In genomic region chr20:8375898-8376297, GRCh38 we compare ENCODE assay signal across 19 cellular contexts.
DNase-seq lines count a peak whose midpoint lies in the region; ATAC-seq, FAIRE-seq and TF ChIP-seq lines count a peak whose summit lies in the region.
"Had no signal": no experiment of that assay in that cellular context is flagged by ENCODE, and none has a peak within 500 bp of the region (broad histone marks: within the 10 kb centered on the region; RNA-seq: fewer than 3 reads in every experiment).

No MANE protein-coding gene starts in this region.

- FAIRE-seq in HepG2 (lab: Jason Lieb, UNC), result no peak
- no peak for FAIRE-seq in GM12891 (lab: Jason Lieb, UNC)

- H3K27me3 Mint-ChIP-seq in neural progenitor cell (ENCODE audit: insufficient read depth, low read depth), result peaks cover 7% of the 10 kb centered on the region
- H3K27me3 Mint-ChIP-seq in activated CD8-positive, alpha-beta T cell treated with anti-CD3 and anti-CD28 coated beads for 36 hours, result no peaks in the 10 kb centered on the region

- no peak overlapping the region for H3K4me3 Mint-ChIP-seq in neural progenitor cell
- H3K4me3 Mint-ChIP-seq in activated CD8-positive, alpha-beta T cell treated with anti-CD3 and anti-CD28 coated beads for 36 hours, result no peak overlapping the region

- H3F3A ChIP-seq in neural progenitor cell (ENCODE audit: low read depth), result peaks cover 9% of the 10 kb centered on the region

- H3K4me1 ChIP-seq in HepG2 (ENCODE audit: insufficient read depth, low read length) (no peaks in the 10 kb centered on the region), right lobe of liver (no peaks in the 10 kb centered on the region), neural progenitor cell (peaks cover 27% of the 10 kb centered on the region)
- H3K4me1 ChIP-seq in effector memory CD4-positive, alpha-beta T cell (ENCODE audit: control insufficient read depth, insufficient read depth, low read length, poor library complexity, severe bottlenecking), result no peaks in the 10 kb centered on the region
- H3K4me1 ChIP-seq: Peyer's patch had no signal

- POLR2A ChIA-PET in HepG2 (lab: Yijun Ruan, JAX), result no interaction called here
- POLR2A ChIA-PET in activated CD8-positive, alpha-beta T cell treated with anti-CD3 and anti-CD28 coated beads for 36 hours (lab: Charles Lee), result no interaction called here

- no TSS peak for BruUV-seq in HepG2 (replicated peaks; lab: Mats Ljungman, UMichigan)

- no peak overlapping the region for H3K4me2 ChIP-seq in HepG2 (ENCODE audit: low read depth, low read length)
- H3K4me2 ChIP-seq in neural progenitor cell, result peak overlapping the region; percentile 63

- no peak overlapping the region for H2AFZ ChIP-seq in HepG2 (ENCODE audit: low read length)
- H2AFZ ChIP-seq in neural progenitor cell (replicated peaks), result no peak overlapping the region
- H2AFZ ChIP-seq: GM23248 had no signal

- peaks cover 9 to 19% of the 10 kb centered on the region in 2 experiments; a peak in 4 of 5 replicates for H3K36me3 ChIP-seq in HepG2 (replicated peaks in 1 of 2; ENCODE audit: control insufficient read depth in 1 of 2, insufficient read depth in 2 of 2, low read length in 2 of 2)
- no peaks in the 10 kb centered on the region for H3K36me3 ChIP-seq in right lobe of liver
- H3K36me3 ChIP-seq in neural progenitor cell, result no peaks in the 10 kb centered on the region
- no peaks in the 10 kb centered on the region for H3K36me3 ChIP-seq in effector memory CD4-positive, alpha-beta T cell (ENCODE audit: control insufficient read depth, insufficient read depth, low read length)
- H3K36me3 ChIP-seq: Peyer's patch had no signal

- H3K27ac ChIP-seq in HepG2 (ENCODE audit: extremely low read length, insufficient read depth, low read length) (no peak overlapping the region), right lobe of liver (no peak overlapping the region), neural progenitor cell (no peak overlapping the region)
- no peak overlapping the region for H3K27ac ChIP-seq in effector memory CD4-positive, alpha-beta T cell (ENCODE audit: insufficient read depth, low read length, poor library complexity, severe bottlenecking)
- H3K27ac ChIP-seq: GM23248, Peyer's patch had no signal

- H3K4me3 ChIP-seq in HepG2 (replicated peaks in 1 of 3; ENCODE audit: insufficient read depth in 1 of 3, low read depth in 2 of 3, low read length in 3 of 3) (no peak overlapping the region), right lobe of liver (no peak overlapping the region), neural progenitor cell (no peak overlapping the region)
- no peak overlapping the region for H3K4me3 ChIP-seq in effector memory CD4-positive, alpha-beta T cell (ENCODE audit: insufficient read depth, low read depth, low read length, poor library complexity, severe bottlenecking)
- H3K4me3 ChIP-seq: GM23248, Peyer's patch had no signal

- no peak for TF ChIP-seq RAD21 in HepG2 (CRISPR knock-in tag; IDR thresholded peaks at IDR 0.05)

- intact Hi-C loops in HepG2 (cut with micrococcal nuclease; ENCODE audit: unreplicated experiment), result no loop called here
- intact Hi-C loops in right lobe of liver (cut with DNase I), result no loop called here
- intact Hi-C loops in activated CD8-positive, alpha-beta T cell treated with anti-CD3 and anti-CD28 coated beads for 36 hours (cut with micrococcal nuclease), result no loop called here

- H4K20me1 ChIP-seq in HepG2 (ENCODE audit: insufficient read depth, low read length), result no peaks in the 10 kb centered on the region
- H4K20me1 ChIP-seq in neural progenitor cell (ENCODE audit: low read depth), result no peaks in the 10 kb centered on the region

- H3K27ac Mint-ChIP-seq in neural progenitor cell, result no peak overlapping the region
- no peak overlapping the region for H3K27ac Mint-ChIP-seq in activated CD8-positive, alpha-beta T cell treated with anti-CD3 and anti-CD28 coated beads for 36 hours

- ATAC-seq in HepG2, result no peak
- no peak for ATAC-seq in right lobe of liver
- no peak for ATAC-seq in activated CD8-positive, alpha-beta T cell treated with anti-CD3 and anti-CD28 coated beads for 36 hours
- ATAC-seq: HCT116 had no signal

- no peak for TF ChIP-seq CTCF in HepG2 (CRISPR knock-in tag; IDR thresholded peaks at IDR 0.05)
- TF ChIP-seq CTCF in right lobe of liver (IDR thresholded peaks at IDR 0.05), result no peak
- no peak for TF ChIP-seq CTCF in neural progenitor cell (IDR thresholded peaks at IDR 0.05)
- no peak for TF ChIP-seq CTCF in activated CD8-positive, alpha-beta T cell treated with anti-CD3 and anti-CD28 coated beads for 36 hours (IDR thresholded peaks at IDR 0.05)

- 99% methylated on average over 2 of the region's 2 CpGs for WGBS in HepG2 (ENCODE audit: low lambda C conversion rate)
- 83% methylated on average over 2 of the region's 2 CpGs for WGBS in right lobe of liver (ENCODE audit: insufficient coverage, low coverage, low lambda C conversion rate, missing lambda C conversion rate)

- H3K27me3 ChIP-seq in HepG2 (ENCODE audit: control insufficient read depth in 1 of 2, insufficient read depth in 2 of 2, low read length in 2 of 2) (no peaks in the 10 kb centered on the region), right lobe of liver (no peaks in the 10 kb centered on the region), neural progenitor cell (no peaks in the 10 kb centered on the region)
- H3K27me3 ChIP-seq in effector memory CD4-positive, alpha-beta T cell (replicated peaks; ENCODE audit: control insufficient read depth, insufficient read depth, low read length, poor library complexity, severe bottlenecking), result no peaks in the 10 kb centered on the region
- H3K27me3 ChIP-seq: Peyer's patch had no signal

- no peak for DNase-seq in HepG2 (ENCODE audit: low spot score)
- no peak for DNase-seq in right lobe of liver
- peak; percentile 66 for DNase-seq in ecto neural progenitor cell (ENCODE audit: low spot score)
- peak; percentile 83 for DNase-seq in neural progenitor cell (ENCODE audit: low spot score)
- DNase-seq in GM12891 (ENCODE audit: insufficient read length, low spot score), result no peak
- DNase-seq in activated CD8-positive, alpha-beta T cell treated with anti-CD3 and anti-CD28 coated beads for 36 hours, result no peak
- DNase-seq in effector memory CD4-positive, alpha-beta T cell, result no peak
- DNase-seq in NCI-H2227 treated with DMSO at 0.1 percent for 48 hours (lab: John Stamatoyannopoulos, UW), result no peak
- DNase-seq: 8988T, C1 segment of cervical spinal cord, GM23248, IMR-90, Kasumi-1, NCI-H187 treated with DMSO at 0.1 percent for 48 hours, NCI-H2171 treated with DMSO at 0.1 percent for 48 hours, NCI-H510A, Peyer's patch, SHP77 had no signal

- CTCF ChIA-PET in HepG2 (lab: Yijun Ruan, JAX; ENCODE audit: low intra/inter-chr PET ratio, low total read pairs), result no interaction called here
- CTCF ChIA-PET in activated CD8-positive, alpha-beta T cell treated with anti-CD3 and anti-CD28 coated beads for 36 hours (lab: Charles Lee), result interaction anchor here (3.9 kb wide), 1 partner anchor 11 kb away, joined by 17 read pairs; no protein-coding TSS in a partner anchor

- no peak for TF ChIP-seq POLR2A in HepG2 (IDR thresholded peaks at IDR 0.05; ENCODE audit: insufficient read depth in 1 of 2, low read depth in 2 of 2, low read length in 2 of 2)
- TF ChIP-seq POLR2A in right lobe of liver (IDR thresholded peaks at IDR 0.05), result no peak
- no peak for TF ChIP-seq POLR2A in GM12891 (IDR thresholded peaks at IDR 0.05; ENCODE audit: low read depth, low read length)

- H3K9me3 Mint-ChIP-seq in neural progenitor cell, result peaks cover 17% of the 10 kb centered on the region
- no peaks in the 10 kb centered on the region for H3K9me3 Mint-ChIP-seq in activated CD8-positive, alpha-beta T cell treated with anti-CD3 and anti-CD28 coated beads for 36 hours

- TF ChIP-seq EP300 in HepG2 (IDR thresholded peaks at IDR 0.05; ENCODE audit: low read depth in 2 of 2, low read length in 2 of 2) (no peak), HepG2 (CRISPR knock-in tag; IDR thresholded peaks at IDR 0.05; ENCODE audit: borderline replicate concordance) (no peak)

- H3K79me2 ChIP-seq in HepG2 (ENCODE audit: insufficient read depth, low read length), result peaks cover 7% of the 10 kb centered on the region
- no peaks in the 10 kb centered on the region for H3K79me2 ChIP-seq in neural progenitor cell (ENCODE audit: low read depth)

- H3K36me3 Mint-ChIP-seq in neural progenitor cell, result no peaks in the 10 kb centered on the region
- peaks cover 1% of the 10 kb centered on the region for H3K36me3 Mint-ChIP-seq in activated CD8-positive, alpha-beta T cell treated with anti-CD3 and anti-CD28 coated beads for 36 hours (ENCODE audit: low read depth)

- in situ Hi-C loops in HepG2 (cut with HindIII; ENCODE audit: extremely low pct_ligation_motif_present, low pct_unique_long_range_greater_than_20kb), result no loop called here

- H3K9me3 ChIP-seq in HepG2 (ENCODE audit: low read length) (no peaks in the 10 kb centered on the region), right lobe of liver (no peaks in the 10 kb centered on the region), neural progenitor cell (ENCODE audit: low read depth) (no peaks in the 10 kb centered on the region)
- no peaks in the 10 kb centered on the region for H3K9me3 ChIP-seq in effector memory CD4-positive, alpha-beta T cell (ENCODE audit: control insufficient read depth, low read length)
- H3K9me3 ChIP-seq: Peyer's patch had no signal

- peaks cover 42% of the 10 kb centered on the region for H3K4me1 Mint-ChIP-seq in neural progenitor cell
- H3K4me1 Mint-ChIP-seq in activated CD8-positive, alpha-beta T cell treated with anti-CD3 and anti-CD28 coated beads for 36 hours (ENCODE audit: low read depth), result no peaks in the 10 kb centered on the region

- H3K9ac ChIP-seq in HepG2 (ENCODE audit: insufficient read depth, low read depth, low read length), result no peak overlapping the region
- H3K9ac ChIP-seq in neural progenitor cell, result no peak overlapping the region
- H3K9ac ChIP-seq: GM23248 had no signal

TF ChIP-seq in HepG2, 621 proteins besides CTCF, POLR2A, EP300 and RAD21:
- TF ChIP-seq FOSL2 (CRISPR knock-in tag; IDR thresholded peaks at IDR 0.05) (no peak), ZNF780A (CRISPR knock-in tag; IDR thresholded peaks at IDR 0.05) (no peak), SOX6 (IDR thresholded peaks at IDR 0.05) (no peak), SOX6 (CRISPR knock-in tag; IDR thresholded peaks at IDR 0.05) (no peak), ZNF629 (CRISPR knock-in tag; conservative IDR thresholded peaks at IDR 0.05) (0 out of 2 replicates have a peak, but pooled peaks have one; percentile 0)

TF ChIP-seq in GM12891, 5 proteins besides CTCF, POLR2A, EP300 and RAD21:
- TF ChIP-seq POU2F2 (IDR thresholded peaks at IDR 0.05; ENCODE audit: low read depth, low read length), result no peak
- TF ChIP-seq POLR2AphosphoS5 (IDR thresholded peaks at IDR 0.05; ENCODE audit: low read depth, low read length), result no peak
- TF ChIP-seq SPI1 (IDR thresholded peaks at IDR 0.05; ENCODE audit: low read depth, low read length), result no peak
- TF ChIP-seq PAX5 (IDR thresholded peaks at IDR 0.05; ENCODE audit: insufficient read depth, low read length, severe bottlenecking), result no peak
- TF ChIP-seq TAF1 (IDR thresholded peaks at IDR 0.05; ENCODE audit: low read depth, low read length), result no peak
TF ChIP-seq in GM12891: peak in this region for 0.

Comparison
In these comparisons a context has a peak if more than half of its experiments do, and no peak if none do; other contexts are left out.
1. DNase-seq: peak in ecto neural progenitor cell (single experiment) and neural progenitor cell (single experiment); none in HepG2 (single experiment), right lobe of liver (0 of 3), GM12891 (single experiment), activated CD8-positive, alpha-beta T cell treated with anti-CD3 and anti-CD28 coated beads for 36 hours (single experiment), effector memory CD4-positive, alpha-beta T cell (0 of 3) and NCI-H2227 treated with DMSO at 0.1 percent for 48 hours (single experiment).